11 cellular contexts compared by ENCODE assay signal in genomic region chr13:30737511-30738342, GRCh38. TPM values are rescaled to one million over a fixed set of nuclear protein-coding genes. Genes with fewer than 3 reads are reported as not detected.
DNase-seq lines count a peak whose midpoint lies in the region; ATAC-seq, FAIRE-seq and TF ChIP-seq lines count a peak whose summit lies in the region.
"Had no signal": no experiment of that assay in that cellular context is flagged by ENCODE, and none has a peak within 500 bp of the region (broad histone marks: within the 10 kb centered on the region; RNA-seq: fewer than 3 reads in every experiment).

No MANE protein-coding gene starts in this region.

- no peaks in the 10 kb centered on the region for H3K9me3 Mint-ChIP-seq in activated T-cell treated with anti-CD3 and anti-CD28 coated beads, Interleukin-2, amount 50 U/mL, for 4 hours
- H3K9me3 Mint-ChIP-seq in endothelial cell (ENCODE audit: unreplicated experiment): no peaks in the 10 kb centered on the region
- H3K9me3 Mint-ChIP-seq in stimulated activated naive CD8-positive, alpha-beta T cell treated with anti-CD3 and anti-CD28 coated beads, Interleukin-15, Interleukin-2, amounts not matched to agents 100 ng/mL and 50 ng/mL, for 24 hours: no peaks in the 10 kb centered on the region
- H3K9me3 Mint-ChIP-seq: endodermal cell had no signal

- peak overlapping the region in 2 of 4 donors; percentile 9 to 28 for H3K4me3 ChIP-seq in Peyer's patch
- H3K4me3 ChIP-seq: smooth muscle cell had no signal

- peak overlapping the region; percentile 92 for H3K4me3 Mint-ChIP-seq in activated T-cell treated with anti-CD3 and anti-CD28 coated beads, Interleukin-2, amount 50 U/mL, for 4 hours
- H3K4me3 Mint-ChIP-seq in endothelial cell (ENCODE audit: unreplicated experiment): no peak overlapping the region
- peak overlapping the region; percentile 89 for H3K4me3 Mint-ChIP-seq in stimulated activated naive CD8-positive, alpha-beta T cell treated with anti-CD3 and anti-CD28 coated beads, Interleukin-15, Interleukin-2, amounts not matched to agents 100 ng/mL and 50 ng/mL, for 24 hours
- H3K4me3 Mint-ChIP-seq: endodermal cell had no signal

- no peak for TF ChIP-seq POLR2A in Peyer's patch (IDR thresholded peaks at IDR 0.05)

- peaks cover 0 to 11% (median 6%) of the 10 kb centered on the region in 4 donors for H3K4me1 ChIP-seq in Peyer's patch

- H3K4me1 Mint-ChIP-seq in activated T-cell treated with anti-CD3 and anti-CD28 coated beads, Interleukin-2, amount 50 U/mL, for 4 hours (ENCODE audit: low read depth): peaks cover 71% of the 10 kb centered on the region
- H3K4me1 Mint-ChIP-seq in endothelial cell (ENCODE audit: unreplicated experiment): peaks cover 35% of the 10 kb centered on the region
- H3K4me1 Mint-ChIP-seq in stimulated activated naive CD8-positive, alpha-beta T cell treated with anti-CD3 and anti-CD28 coated beads, Interleukin-15, Interleukin-2, amounts not matched to agents 100 ng/mL and 50 ng/mL, for 24 hours (ENCODE audit: low read depth): peaks cover 78% of the 10 kb centered on the region

- no peaks in the 10 kb centered on the region for H3K9me3 ChIP-seq in Peyer's patch
- H3K9me3 ChIP-seq: tibial nerve had no signal

- TF ChIP-seq CTCF in Peyer's patch (IDR thresholded peaks at IDR 0.05) (no peak), endothelial cell (IDR thresholded peaks at IDR 0.05; ENCODE audit: unreplicated experiment) (no peak), D721Med (IDR thresholded peaks at IDR 0.05; ENCODE audit: insufficient read depth, missing control alignments) (no peak)

- no peaks in the 10 kb centered on the region for H3K36me3 ChIP-seq in Peyer's patch
- H3K36me3 ChIP-seq: tibial nerve had no signal

- H3K27me3 Mint-ChIP-seq in activated T-cell treated with anti-CD3 and anti-CD28 coated beads, Interleukin-2, amount 50 U/mL, for 4 hours (ENCODE audit: low read depth): no peaks in the 10 kb centered on the region
- peaks cover 5% of the 10 kb centered on the region for H3K27me3 Mint-ChIP-seq in endothelial cell (ENCODE audit: unreplicated experiment)
- H3K27me3 Mint-ChIP-seq in stimulated activated naive CD8-positive, alpha-beta T cell treated with anti-CD3 and anti-CD28 coated beads, Interleukin-15, Interleukin-2, amounts not matched to agents 100 ng/mL and 50 ng/mL, for 24 hours: no peaks in the 10 kb centered on the region

- H3K27ac ChIP-seq in Peyer's patch: peak overlapping the region in 3 of 4 donors; percentile 16 to 75 (median 23)
- H3K27ac ChIP-seq: tibial nerve had no signal

- no peaks in the 10 kb centered on the region for H3K27me3 ChIP-seq in Peyer's patch
- H3K27me3 ChIP-seq: tibial nerve had no signal

- no peak for FAIRE-seq in D721Med (lab: Jason Lieb, UNC)

- no peak for DNase-seq in activated T-cell treated with anti-CD3 and anti-CD28 coated beads, Interleukin-2, amount 50 U/mL, for 4 hours
- DNase-seq in activated T-cell treated with anti-CD3 and anti-CD28 coated beads for 4 hours (no peak), Peyer's patch (peak in 1 of 3 donors; percentile 38), endothelial cell (ENCODE audit: low spot score) (no peak), COR-L47 (lab: John Stamatoyannopoulos, UW) (no peak), D721Med (ENCODE audit: insufficient read length, low spot score) (no peak)

- peaks cover 4% of the 10 kb centered on the region for H3K36me3 Mint-ChIP-seq in activated T-cell treated with anti-CD3 and anti-CD28 coated beads, Interleukin-2, amount 50 U/mL, for 4 hours (ENCODE audit: insufficient read depth)
- no peaks in the 10 kb centered on the region for H3K36me3 Mint-ChIP-seq in endothelial cell (ENCODE audit: low read depth, unreplicated experiment)
- H3K36me3 Mint-ChIP-seq in stimulated activated naive CD8-positive, alpha-beta T cell treated with anti-CD3 and anti-CD28 coated beads, Interleukin-15, Interleukin-2, amounts not matched to agents 100 ng/mL and 50 ng/mL, for 24 hours (ENCODE audit: low read depth): no peaks in the 10 kb centered on the region

- H3K27ac Mint-ChIP-seq in endothelial cell (ENCODE audit: unreplicated experiment): peak overlapping the region; percentile 38
- H3K27ac Mint-ChIP-seq in stimulated activated naive CD8-positive, alpha-beta T cell treated with anti-CD3 and anti-CD28 coated beads, Interleukin-15, Interleukin-2, amounts not matched to agents 100 ng/mL and 50 ng/mL, for 24 hours: peak overlapping the region; percentile 88
- H3K27ac Mint-ChIP-seq: endodermal cell had no signal

- no peak for ATAC-seq in activated T-cell treated with anti-CD3 and anti-CD28 coated beads, Interleukin-2, amount 50 U/mL, for 4 hours
- ATAC-seq in GM18870 (IDR thresholded peaks at IDR 0.05; ENCODE audit: unreplicated experiment): no peak

RNA-seq across cellular contexts. Expression of gene ALOX5AP, which starts 2.4 kb away (rescaled TPM):
- total RNA-seq in activated T-cell treated with anti-CD3 and anti-CD28 coated beads, Interleukin-2, amount 50 U/mL, for 4 hours: 1 to 10 TPM; 5.7 to 8.4 (median 7.1) TPM
- total RNA-seq in Peyer's patch: 10 to 100 TPM in 2 of 4 donors, 1 to 10 TPM in 2; 7.6 to 19.8 (median 13.2) TPM
- 1.9 TPM for total RNA-seq in endothelial cell (ENCODE audit: unreplicated experiment)
- total RNA-seq: endodermal cell, smooth muscle cell had no signal
